ENCODE assay signal across 20 cellular contexts in genomic region chr10:526651-527312, GRCh38.
A peak's percentile ranks its signal among the peaks of the same experiment; 100 is the strongest.
DNase-seq lines count a peak whose midpoint lies in the region; TF ChIP-seq lines count a peak whose summit lies in the region.
"Had no signal": no experiment of that assay in that cellular context is flagged by ENCODE, and none has a peak within 500 bp of the region (broad histone marks: within the 10 kb centered on the region; RNA-seq: fewer than 3 reads in every experiment).

No MANE protein-coding gene starts in this region.

- no peaks in the 10 kb centered on the region for H3K4me1 Mint-ChIP-seq in endodermal cell

- TF ChIP-seq CTCF in endodermal cell (conservative IDR thresholded peaks at IDR 0.05) = peak; percentile 65
- TF ChIP-seq CTCF in thyroid gland (IDR thresholded peaks at IDR 0.05) = no peak

- no peaks in the 10 kb centered on the region for H3K79me2 ChIP-seq in Karpas-422 (ENCODE audit: low read length)

- H3K36me3 Mint-ChIP-seq in endodermal cell (ENCODE audit: low read depth) = no peaks in the 10 kb centered on the region
- H3K36me3 Mint-ChIP-seq: activated CD4-positive, alpha-beta memory T cell treated with anti-CD3 and anti-CD28 coated beads for 36 hours; activated naive CD4-positive, alpha-beta T cell treated with anti-CD3 and anti-CD28 coated beads, Interleukin-2, amount 50 U/mL, for 72 hours had no signal

- H3K9me3 ChIP-seq in Karpas-422 (ENCODE audit: low read length) = no peaks in the 10 kb centered on the region
- no peaks in the 10 kb centered on the region for H3K9me3 ChIP-seq in endodermal cell (ENCODE audit: control insufficient read depth, low read length)
- no peaks in the 10 kb centered on the region for H3K9me3 ChIP-seq in thyroid gland
- H3K9me3 ChIP-seq: BE2C, Peyer's patch, transverse colon had no signal

- DNase-seq in NCI-H82 (lab: John Stamatoyannopoulos, UW) (peak; percentile 2), NCI-H82 treated with DMSO at 0.1 percent for 48 hours (lab: John Stamatoyannopoulos, UW; ENCODE audit: unreplicated experiment) (no peak), Karpas-422 (peak; percentile 73), endodermal cell (peak; percentile 83), posterior vena cava (ENCODE audit: low spot score) (peak; percentile 60), DMS53 (lab: John Stamatoyannopoulos, UW) (no peak), thyroid gland (no peak), globus pallidus (ENCODE audit: low spot score) (no peak)
- DNase-seq: 8988T; activated CD4-positive, alpha-beta memory T cell treated with anti-CD3 and anti-CD28 coated beads for 36 hours; activated T-cell treated with anti-CD3 and anti-CD28 coated beads, Interleukin-2, amount 50 U/mL, for 24 hours; BE2C; NCI-H1930; NCI-H526 treated with DMSO at 0.1 percent for 48 hours; Peyer's patch; retina; stimulated activated naive CD4-positive, alpha-beta T cell treated with Interleukin-2 at 50 U/mL for 16 hours; transverse colon had no signal

- H3K27me3 ChIP-seq in Karpas-422 (ENCODE audit: low read length) = no peaks in the 10 kb centered on the region; the same call in 1 of the 2 replicates
- H3K27me3 ChIP-seq in endodermal cell (ENCODE audit: control insufficient read depth, insufficient read depth, low read length, poor library complexity, severe bottlenecking) = no peaks in the 10 kb centered on the region
- no peaks in the 10 kb centered on the region for H3K27me3 ChIP-seq in thyroid gland
- H3K27me3 ChIP-seq: BE2C, Peyer's patch, transverse colon had no signal

- H3K27ac Mint-ChIP-seq in endodermal cell = peak overlapping the region; percentile 36
- H3K27ac Mint-ChIP-seq: activated CD4-positive, alpha-beta memory T cell treated with anti-CD3 and anti-CD28 coated beads for 36 hours; activated naive CD4-positive, alpha-beta T cell treated with anti-CD3 and anti-CD28 coated beads, Interleukin-2, amount 50 U/mL, for 72 hours; activated T-cell treated with anti-CD3 and anti-CD28 coated beads, Interleukin-2, amount 50 U/mL, for 24 hours had no signal

- H3K27me3 Mint-ChIP-seq in endodermal cell (ENCODE audit: insufficient read depth) = no peaks in the 10 kb centered on the region

- no peaks in the 10 kb centered on the region for H4K20me1 ChIP-seq in Karpas-422 (ENCODE audit: insufficient read depth, low read depth, low read length)

- no peak overlapping the region for H3K4me3 ChIP-seq in Karpas-422 (ENCODE audit: low read length)
- H3K4me3 ChIP-seq in endodermal cell (ENCODE audit: low read length) = no peak overlapping the region
- no peak overlapping the region for H3K4me3 ChIP-seq in thyroid gland (replicated peaks in 1 of 3)
- H3K4me3 ChIP-seq: Peyer's patch, transverse colon had no signal

- H3K9me3 Mint-ChIP-seq in endodermal cell = no peaks in the 10 kb centered on the region
- H3K9me3 Mint-ChIP-seq: activated CD4-positive, alpha-beta memory T cell treated with anti-CD3 and anti-CD28 coated beads for 36 hours; activated naive CD4-positive, alpha-beta T cell treated with anti-CD3 and anti-CD28 coated beads, Interleukin-2, amount 50 U/mL, for 72 hours; activated T-cell treated with anti-CD3 and anti-CD28 coated beads, Interleukin-2, amount 50 U/mL, for 24 hours had no signal

- H3K36me3 ChIP-seq in Karpas-422 (ENCODE audit: insufficient read depth, low read length) = no peaks in the 10 kb centered on the region
- no peaks in the 10 kb centered on the region for H3K36me3 ChIP-seq in endodermal cell (ENCODE audit: control insufficient read depth, insufficient read depth, low read length)
- no peaks in the 10 kb centered on the region for H3K36me3 ChIP-seq in thyroid gland
- H3K36me3 ChIP-seq: BE2C, Peyer's patch, transverse colon had no signal

- H3K9ac ChIP-seq in Karpas-422 (ENCODE audit: low read length) (no peak overlapping the region), endodermal cell (ENCODE audit: extremely low read depth, low read length, poor library complexity, severe bottlenecking) (no peak overlapping the region)

- H3K9me2 ChIP-seq in Karpas-422 (replicated peaks; ENCODE audit: insufficient read depth, low read length) = no peaks in the 10 kb centered on the region

- TF ChIP-seq POLR2A in thyroid gland (IDR thresholded peaks at IDR 0.05) = no peak

- no peak overlapping the region for H3K4me3 Mint-ChIP-seq in endodermal cell
- H3K4me3 Mint-ChIP-seq: activated CD4-positive, alpha-beta memory T cell treated with anti-CD3 and anti-CD28 coated beads for 36 hours; activated T-cell treated with anti-CD3 and anti-CD28 coated beads, Interleukin-2, amount 50 U/mL, for 24 hours had no signal

- no peak overlapping the region for H3K4me2 ChIP-seq in Karpas-422 (ENCODE audit: low read depth, low read length, poor library complexity, severe bottlenecking)

- H2AFZ ChIP-seq in Karpas-422 (ENCODE audit: low read length) = no peak overlapping the region

- intact Hi-C loops in posterior vena cava (cut with DNase I) = no loop called here
- intact Hi-C loops in thyroid gland (cut with DNase I) = no loop called here

- no peak overlapping the region for H3K27ac ChIP-seq in Karpas-422 (ENCODE audit: low read length)
- H3K27ac ChIP-seq in endodermal cell (ENCODE audit: low read depth, low read length) = no peak overlapping the region
- no peak overlapping the region for H3K27ac ChIP-seq in thyroid gland
- H3K27ac ChIP-seq: Peyer's patch, transverse colon, VCaP had no signal

- 90 to 93% methylated on average over 13 to 21 of the region's 21 CpGs for WGBS in endodermal cell (ENCODE audit: insufficient coverage in 1 of 2, insufficient read length in 1 of 2), 2 experiments
- WGBS in thyroid gland, 2 donors = 95% methylated on average over 20 to 21 of the region's 21 CpGs

- H3K4me1 ChIP-seq in Karpas-422 (ENCODE audit: low read length) (peaks cover 4% of the 10 kb centered on the region), endodermal cell (ENCODE audit: control insufficient read depth, insufficient read depth, low read length) (no peaks in the 10 kb centered on the region), thyroid gland (no peaks in the 10 kb centered on the region)
- H3K4me1 ChIP-seq: Peyer's patch had no signal

Comparison
In these comparisons a context has a peak if more than half of its experiments do, and no peak if none do; other contexts are left out.
1. DNase-seq: peak in NCI-H82 (single experiment), Karpas-422 (single experiment), endodermal cell (single experiment) and posterior vena cava (single experiment); none in NCI-H82 treated with DMSO at 0.1 percent for 48 hours (single experiment), DMS53 (single experiment), thyroid gland (0 of 2) and globus pallidus (single experiment).